8 cellular contexts compared by ENCODE assay signal in genomic region chr7:23470290-23471089, GRCh38. TPM values are rescaled to one million over a fixed set of nuclear protein-coding genes. Genes with fewer than 3 reads are reported as not detected.
DNase-seq lines count a peak whose midpoint lies in the region; ATAC-seq and TF ChIP-seq lines count a peak whose summit lies in the region.

Gene IGF2BP3 (minus strand): TSS chr7:23470491. CDS start chr7:23470110, 381 bp downstream.

- H3K9me3 Mint-ChIP-seq in naive thymus-derived CD4-positive, alpha-beta T cell: peaks cover 0 to 29% (median 11%) of the 10 kb centered on the region in 11 donors

- no peaks in the 10 kb centered on the region for H3K9me2 ChIP-seq in SU-DHL-6 (replicated peaks; ENCODE audit: insufficient read depth, low read length)

- peaks cover 65 to 77% (median 70%) of the 10 kb centered on the region in 5 donors for H3K27me3 Mint-ChIP-seq in naive thymus-derived CD4-positive, alpha-beta T cell

- H2AFZ ChIP-seq in SU-DHL-6 (ENCODE audit: low read depth, low read length, severe bottlenecking): no peak within 1 kb of the TSS

- H3K9ac ChIP-seq in SU-DHL-6 (ENCODE audit: low read length): peak within 1 kb of the TSS; percentile 92

- no peaks in the 10 kb centered on the region for H3K9me3 ChIP-seq in SU-DHL-6 (ENCODE audit: insufficient read depth, low read length)
- H3K9me3 ChIP-seq in naive thymus-derived CD4-positive, alpha-beta T cell (ENCODE audit: control insufficient read depth in 2 of 3, low read length in 3 of 3): no peaks in the 10 kb centered on the region

- ATAC-seq in GM18502 (IDR thresholded peaks at IDR 0.05; ENCODE audit: poor library complexity, unreplicated experiment): peak; percentile 12
- no peak for ATAC-seq in naive thymus-derived CD4-positive, alpha-beta T cell

- peaks cover 0 to 8% (median 4%) of the 10 kb centered on the region in 5 donors for H3K36me3 Mint-ChIP-seq in naive thymus-derived CD4-positive, alpha-beta T cell

- peaks cover 8% of the 10 kb centered on the region for H3K36me3 ChIP-seq in SU-DHL-6 (ENCODE audit: low read length)
- H3K36me3 ChIP-seq in naive thymus-derived CD4-positive, alpha-beta T cell (ENCODE audit: control insufficient read depth in 2 of 3, insufficient read depth in 3 of 3, low read length in 3 of 3): no peaks in the 10 kb centered on the region

- H3F3A ChIP-seq in SU-DHL-6 (ENCODE audit: insufficient read depth): peaks cover 58% of the 10 kb centered on the region

- CTCF ChIA-PET in naive thymus-derived CD4-positive, alpha-beta T cell (lab: Charles Lee): no interaction called here

- H3K27ac ChIP-seq in SU-DHL-6 (ENCODE audit: low read depth, low read length): peak within 1 kb of the TSS; percentile 96
- no peak within 1 kb of the TSS for H3K27ac ChIP-seq in dorsolateral prefrontal cortex
- H3K27ac ChIP-seq in naive thymus-derived CD4-positive, alpha-beta T cell (ENCODE audit: low read depth, low read length): no peak within 1 kb of the TSS

- peaks cover 11% of the 10 kb centered on the region; the same call in 1 of the 2 replicates for H4K20me1 ChIP-seq in SU-DHL-6 (ENCODE audit: low read depth, low read length)

- H3K4me3 ChIP-seq in AG09309 (ENCODE audit: control insufficient read depth, low read depth, low read length) (peak within 1 kb of the TSS; percentile 50), SU-DHL-6 (ENCODE audit: insufficient read depth, low read length, poor library complexity, severe bottlenecking) (peak within 1 kb of the TSS; percentile 90), dorsolateral prefrontal cortex (peak within 1 kb of the TSS in 49 of 59 donors; percentile 1 to 62 (median 31))
- H3K4me3 ChIP-seq in naive thymus-derived CD4-positive, alpha-beta T cell (ENCODE audit: low read length): peak within 1 kb of the TSS; percentile 20

- intact Hi-C loops in dorsolateral prefrontal cortex (cut with DNase I): no loop called here
- intact Hi-C loops in naive thymus-derived CD4-positive, alpha-beta T cell (cut with micrococcal nuclease): loop anchor here (2.0 to 10.0 kb wide), 8 partner anchors 114 to 1657 kb away; partner anchors contain the start of genes HYCC1 (in 2 of the 2), CCDC126 (in 1 of the 2), CYCS (in 1 of the 2) and FAM221A (in 1 of the 2)

- H3K79me2 ChIP-seq in SU-DHL-6 (ENCODE audit: insufficient read depth, low read length): peaks cover 74% of the 10 kb centered on the region

- POLR2A ChIA-PET in naive thymus-derived CD4-positive, alpha-beta T cell (lab: Charles Lee): no interaction called here

- H3K4me1 ChIP-seq in naive thymus-derived CD4-positive, alpha-beta T cell (ENCODE audit: control insufficient read depth in 2 of 2, insufficient read depth in 2 of 2, low read length in 2 of 2): peaks cover 26 to 42% of the 10 kb centered on the region in 2 donors

- no peaks in the 10 kb centered on the region for H3K27me3 ChIP-seq in SU-DHL-6 (ENCODE audit: low read length)
- H3K27me3 ChIP-seq in dorsolateral prefrontal cortex: peaks cover 36 to 100% (median 99%) of the 10 kb centered on the region in 45 donors
- peaks cover 58 to 68% of the 10 kb centered on the region in 2 donors for H3K27me3 ChIP-seq in naive thymus-derived CD4-positive, alpha-beta T cell (ENCODE audit: control insufficient read depth in 2 of 2, insufficient read depth in 2 of 2, low read length in 2 of 2)

- H3K4me1 Mint-ChIP-seq in naive thymus-derived CD4-positive, alpha-beta T cell: peaks cover 23 to 49% (median 43%) of the 10 kb centered on the region in 7 donors

- peak within 1 kb of the TSS; percentile 72 to 91 (median 82) for H3K4me3 Mint-ChIP-seq in naive thymus-derived CD4-positive, alpha-beta T cell

- DNase-seq in AG09309 (ENCODE audit: low read depth) (no peak), NCI-H1092 treated with DMSO at 0.1 percent for 48 hours (lab: John Stamatoyannopoulos, UW) (peak; percentile 96), dorsolateral prefrontal cortex (no peak), hepatic stellate cell (ENCODE audit: low spot score) (no peak), pons (ENCODE audit: low spot score) (no peak)
- DNase-seq in naive thymus-derived CD4-positive, alpha-beta T cell: peak in 4 of 9 donors; percentile 18 to 46 (median 32)

- H3K27ac Mint-ChIP-seq in naive thymus-derived CD4-positive, alpha-beta T cell: peak within 1 kb of the TSS in 8 of 9 donors; percentile 24 to 84 (median 74)

- peak within 1 kb of the TSS; percentile 100 for H3K4me2 ChIP-seq in SU-DHL-6 (ENCODE audit: low read depth, low read length, poor library complexity, severe bottlenecking)

- TF ChIP-seq CTCF in AG09309 (IDR thresholded peaks at IDR 0.05; ENCODE audit: control insufficient read depth, insufficient read depth, low read depth, low read length, missing control alignments): no peak
- TF ChIP-seq CTCF in SU-DHL-6 (IDR thresholded peaks at IDR 0.05; ENCODE audit: insufficient read depth, low read length, poor library complexity, severe bottlenecking): no peak
- TF ChIP-seq CTCF in dorsolateral prefrontal cortex (IDR thresholded peaks at IDR 0.05 in 54 of 56, conservative IDR thresholded peaks at IDR 0.05 in 2 of 56; ENCODE audit: low read depth in 1 of 56, partially characterized antibody in 56 of 56): no peak

RNA-seq across cellular contexts. Expression of gene IGF2BP3, which starts in this region (rescaled TPM):
- 1 to 10 TPM in 116 of 120 experiments, under 1 TPM in 3, not detected in 1; 0.74 to 10.0 (median 3.3) TPM for total RNA-seq in dorsolateral prefrontal cortex
- 1 to 10 TPM in 3 of 5 experiments, under 1 TPM in 2; 0.13 to 1.8 (median 1.2) TPM for total RNA-seq in naive thymus-derived CD4-positive, alpha-beta T cell
- under 1 TPM in 1 of 2 donors, not detected in 1; 0.35 TPM for polyA plus RNA-seq in naive thymus-derived CD4-positive, alpha-beta T cell

Comparison
In these comparisons a context has a peak if more than half of its experiments do, and no peak if none do; other contexts are left out.
1. H3K4me3 ChIP-seq: peak in every context shown above with its lines; median percentile 90 in SU-DHL-6; 50 in AG09309; 31 in dorsolateral prefrontal cortex; 20 in naive thymus-derived CD4-positive, alpha-beta T cell.
2. intact Hi-C loops: an anchor here in naive thymus-derived CD4-positive, alpha-beta T cell (2.0 to 10.0 kb wide); none called in dorsolateral prefrontal cortex.